In genomic region chr9:116504893-116505480, GRCh38 we compare ENCODE assay signal across 13 cellular contexts.
DNase-seq lines count a peak whose midpoint lies in the region; ATAC-seq, FAIRE-seq and TF ChIP-seq lines count a peak whose summit lies in the region.
"Had no signal": no experiment of that assay in that cellular context is flagged by ENCODE, and none has a peak within 500 bp of the region (broad histone marks: within the 10 kb centered on the region; RNA-seq: fewer than 3 reads in every experiment).

No MANE protein-coding gene starts in this region.

- DNase-seq in GM12878 (ENCODE audit: low read depth, low spot score) (peak; percentile 27), adrenal gland (no peak), T-cell (no peak), NCI-H2171 (lab: John Stamatoyannopoulos, UW) (no peak)
- no peak for DNase-seq in stimulated activated CD4-positive, alpha-beta T cell treated with anti-CD3 and anti-CD28 coated beads, Interleukin-4, amount 100 ng/mL, for 1 hour
- DNase-seq: activated naive CD4-positive, alpha-beta T cell treated with Interleukin-2 at 50 U/mL for 16 hours; COR-L47; head of caudate nucleus; stomach; WERI-Rb-1 had no signal

- peak; percentile 98 for ATAC-seq in GM18870 (IDR thresholded peaks at IDR 0.05; ENCODE audit: unreplicated experiment)
- ATAC-seq in GM21619 (IDR thresholded peaks at IDR 0.05; ENCODE audit: unreplicated experiment): peak; percentile 97
- peak; percentile 98 for ATAC-seq in HG03159 (IDR thresholded peaks at IDR 0.05; ENCODE audit: unreplicated experiment)
- ATAC-seq in GM12878: peak; percentile 96
- ATAC-seq in T-cell (replicated peaks in 1 of 4): no peak

- POLR2A ChIA-PET in GM12878 (lab: Charles Lee): no interaction called here
- POLR2A ChIA-PET in T-cell (lab: Charles Lee): no interaction called here

- BruUV-seq in GM12878 (replicated peaks; lab: Mats Ljungman, UMichigan): no TSS peak

- peak in 1 of 2 experiments; percentile 44; a peak in 1 of 4 replicates for TF ChIP-seq EP300 in GM12878 (IDR thresholded peaks at IDR 0.05; ENCODE audit: borderline replicate concordance in 1 of 2, control insufficient read depth in 1 of 2, low read depth in 2 of 2, low read length in 2 of 2)

- no peaks in the 10 kb centered on the region for H3K27me3 Mint-ChIP-seq in T-cell

- H3K4me1 ChIP-seq in GM12878 (ENCODE audit: control insufficient read depth, insufficient read depth, low read length): peaks cover 4% of the 10 kb centered on the region
- no peaks in the 10 kb centered on the region for H3K4me1 ChIP-seq in adrenal gland (replicated peaks in 1 of 2)
- H3K4me1 ChIP-seq: stomach had no signal

- no peaks in the 10 kb centered on the region for H4K20me1 ChIP-seq in GM12878 (ENCODE audit: control insufficient read depth, insufficient read depth)

- H3K27ac ChIP-seq in GM12878 (ENCODE audit: control insufficient read depth, insufficient read depth) (no peak overlapping the region), adrenal gland (no peak overlapping the region)
- H3K27ac ChIP-seq: stomach, WERI-Rb-1 had no signal

- H3K27ac Mint-ChIP-seq in T-cell: no peak overlapping the region

- peak; percentile 70 for FAIRE-seq in GM12878 (lab: Jason Lieb, UNC)

- CTCF ChIA-PET in GM12878 (lab: Yijun Ruan, JAX): interaction anchor here (1.0 kb wide), 1 partner anchor 9 kb away, joined by 4 read pairs; no protein-coding TSS in a partner anchor
- CTCF ChIA-PET in T-cell (lab: Charles Lee): no interaction called here

- H3K4me3 Mint-ChIP-seq in T-cell: no peak overlapping the region

- TF ChIP-seq RAD21 in GM12878 (IDR thresholded peaks at IDR 0.05; ENCODE audit: insufficient read depth, low read depth, low read length): no peak

- H3K79me2 ChIP-seq in GM12878 (ENCODE audit: control insufficient read depth, insufficient read depth, low read length): no peaks in the 10 kb centered on the region

- intact Hi-C loops in GM12878 (cut with micrococcal nuclease; ENCODE audit: unreplicated experiment) (no loop called here), adrenal gland (cut with DNase I) (no loop called here)

- H3K9me3 ChIP-seq in GM12878 (replicated peaks; ENCODE audit: control insufficient read depth, insufficient read depth, low read length): no peaks in the 10 kb centered on the region
- no peaks in the 10 kb centered on the region for H3K9me3 ChIP-seq in adrenal gland (replicated peaks in 1 of 3)
- H3K9me3 ChIP-seq: stomach had no signal

- H3K4me3 ChIP-seq in GM12878 (no peak overlapping the region), adrenal gland (no peak overlapping the region)
- H3K4me3 ChIP-seq: stomach had no signal

- no peak overlapping the region for H3K9ac ChIP-seq in GM12878 (ENCODE audit: control insufficient read depth, insufficient read depth, low read length)

- TF ChIP-seq POLR2A in GM12878 (IDR thresholded peaks at IDR 0.05; ENCODE audit: low read depth, low read length) (no peak), adrenal gland (IDR thresholded peaks at IDR 0.05) (no peak)

- in situ Hi-C loops in GM12878 (cut with MboI): no loop called here

- SMC1A ChIA-PET in GM12878 (lab: Charles Lee; ENCODE audit: uncharacterized antibody, unreplicated experiment): interaction anchor here (0.7 to 0.8 kb wide), 2 partner anchors 11 to 14 kb away, joined by 3 read pairs; no protein-coding TSS in a partner anchor

- no peaks in the 10 kb centered on the region for H3K4me1 Mint-ChIP-seq in T-cell

- TF ChIP-seq CTCF in GM12878 (IDR thresholded peaks at IDR 0.05 in 2 of 3, conservative IDR thresholded peaks at IDR 0.05 in 1 of 3; ENCODE audit: control insufficient read depth in 2 of 3, extremely low read depth in 1 of 3, insufficient read depth in 1 of 3, low read depth in 3 of 3, low read length in 3 of 3) (no peak), adrenal gland (IDR thresholded peaks at IDR 0.05) (no peak)

- H2AFZ ChIP-seq in GM12878 (ENCODE audit: control insufficient read depth, low read depth, low read length): no peak overlapping the region

- 32% methylated on average over 5 of the region's 5 CpGs for WGBS in GM12878 (ENCODE audit: insufficient coverage, insufficient replicate concordance, low lambda C conversion rate, missing lambda C conversion rate)
- WGBS in adrenal gland, 4 donors: 87 to 94% (median 90%) methylated on average over 5 of the region's 5 CpGs

- H3K4me2 ChIP-seq in GM12878 (ENCODE audit: control insufficient read depth, insufficient read depth): no peak overlapping the region; the same call in 1 of the 2 replicates

- no peaks in the 10 kb centered on the region for H3K27me3 ChIP-seq in GM12878 (replicated peaks in 1 of 2; ENCODE audit: control insufficient read depth in 2 of 2, insufficient read depth in 2 of 2, low read length in 1 of 2)
- H3K27me3 ChIP-seq in adrenal gland: no peaks in the 10 kb centered on the region
- H3K27me3 ChIP-seq: stomach had no signal

- no peaks in the 10 kb centered on the region for H3K36me3 Mint-ChIP-seq in T-cell

- peaks cover 0 to 12% (median 4%) of the 10 kb centered on the region in 3 donors for H3K9me3 Mint-ChIP-seq in T-cell

- RAD21 ChIA-PET in GM12878 (lab: Charles Lee; ENCODE audit: unreplicated experiment): no interaction called here

- H3K36me3 ChIP-seq in GM12878 (ENCODE audit: control insufficient read depth in 2 of 2, insufficient read depth in 2 of 2, low read length in 1 of 2) (no peaks in the 10 kb centered on the region), adrenal gland (replicated peaks in 1 of 2) (no peaks in the 10 kb centered on the region)
- H3K36me3 ChIP-seq: stomach, WERI-Rb-1 had no signal

TF ChIP-seq in GM12878, 131 proteins besides CTCF, POLR2A, EP300 and RAD21:
- TF ChIP-seq SUPT20H (IDR thresholded peaks at IDR 0.05; ENCODE audit: borderline replicate concordance, control insufficient read depth, low read depth, low read length): no peak
- peak in 1 of 2 experiments; percentile 92; a peak in 2 of 4 replicates for TF ChIP-seq CEBPB (IDR thresholded peaks at IDR 0.05; ENCODE audit: borderline replicate concordance in 1 of 2, low read depth in 2 of 2, low read length in 2 of 2)
- peak; percentile 44; the same call in 1 of the 2 replicates for TF ChIP-seq IRF4 (IDR thresholded peaks at IDR 0.05; ENCODE audit: low read depth, low read length)
- TF ChIP-seq NR2F1 (conservative IDR thresholded peaks at IDR 0.05): peak; percentile 81
- TF ChIP-seq MTA2 (IDR thresholded peaks at IDR 0.05; ENCODE audit: low read depth): peak; percentile 57; the same call in 1 of the 2 replicates
- TF ChIP-seq SMARCA5 (IDR thresholded peaks at IDR 0.05): no peak
- TF ChIP-seq POU2F2 (IDR thresholded peaks at IDR 0.05; ENCODE audit: borderline replicate concordance, low read depth, low read length): peak; percentile 68; the same call in 1 of the 3 replicates
- TF ChIP-seq E2F8 (IDR thresholded peaks at IDR 0.05; ENCODE audit: low read depth, partially characterized antibody): no peak
- no peak for TF ChIP-seq BHLHE40 (IDR thresholded peaks at IDR 0.05; ENCODE audit: borderline replicate concordance in 1 of 2, low read depth in 2 of 2, low read length in 1 of 2)
- no peak for TF ChIP-seq FOXK2 (IDR thresholded peaks at IDR 0.05)
- TF ChIP-seq SPI1 (IDR thresholded peaks at IDR 0.05; ENCODE audit: borderline replicate concordance, insufficient read depth, low read depth, low read length): peak; percentile 76
- no peak for TF ChIP-seq BCL11A (IDR thresholded peaks at IDR 0.05; ENCODE audit: low read depth, low read length)
TF ChIP-seq in GM12878: peak in this region for 6.

Comparison
In these comparisons a context has a peak if more than half of its experiments do, and no peak if none do; other contexts are left out.
1. ATAC-seq: peak in GM18870 (single experiment), GM21619 (single experiment), HG03159 (single experiment) and GM12878 (single experiment); none in T-cell (0 of 4).